In the genomic region with DNA sequence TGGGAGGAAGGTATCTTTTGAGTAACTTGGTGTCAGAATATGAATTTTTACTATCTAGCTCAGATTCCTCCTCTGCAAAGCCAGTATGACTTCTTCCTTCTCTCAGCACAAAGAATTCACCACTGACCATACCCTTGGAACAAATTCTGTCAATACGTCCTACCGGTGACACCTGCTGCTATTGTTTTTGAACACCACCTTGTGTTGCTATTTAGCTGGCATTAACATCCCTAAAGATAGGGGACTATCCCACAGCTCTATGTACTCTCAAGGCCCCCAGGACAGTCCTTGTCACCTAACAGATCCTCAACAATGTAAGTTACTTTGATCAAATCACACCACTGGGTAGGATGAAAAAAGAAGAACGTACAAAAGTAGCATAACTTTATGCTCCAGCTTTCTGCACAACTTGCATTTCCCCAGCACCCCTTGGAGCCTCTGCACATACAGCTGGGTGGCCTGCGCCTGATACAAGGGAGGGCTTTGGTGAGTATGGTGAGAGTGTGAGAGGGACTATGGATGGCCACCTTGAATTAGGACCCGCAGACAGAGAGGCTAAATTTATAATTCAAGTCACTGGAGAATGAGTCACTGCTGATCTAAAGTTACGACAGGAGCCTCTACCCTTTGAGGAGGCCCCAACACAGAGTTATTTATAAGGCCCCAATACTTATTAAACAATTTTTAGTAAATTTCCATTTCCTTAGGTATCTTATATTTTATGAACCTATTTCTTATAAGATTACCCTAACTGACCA, we compare ENCODE assay signal across 20 cellular contexts. TPM values are rescaled to one million over a fixed set of nuclear protein-coding genes. Genes with fewer than 3 reads are reported as not detected.
DNase-seq lines count a peak whose midpoint lies in the region; ATAC-seq, FAIRE-seq and TF ChIP-seq lines count a peak whose summit lies in the region.
"Had no signal": no experiment of that assay in that cellular context is flagged by ENCODE, and none has a peak within 500 bp of the region (broad histone marks: within the 10 kb centered on the region; RNA-seq: fewer than 3 reads in every experiment).

No MANE protein-coding gene starts in this region.

- TF ChIP-seq RAD21 in IMR-90 (IDR thresholded peaks at IDR 0.05; ENCODE audit: low read length) (no peak), H1 (IDR thresholded peaks at IDR 0.05 in 1 of 2, conservative IDR thresholded peaks at IDR 0.05 in 1 of 2; ENCODE audit: low read depth in 2 of 2, low read length in 2 of 2) (no peak)

- H3K9ac ChIP-seq in IMR-90 (ENCODE audit: low read depth, low read length): no peak overlapping the region
- no peak overlapping the region for H3K9ac ChIP-seq in H1 (replicated peaks in 1 of 4; ENCODE audit: extremely low read depth in 1 of 4, low read depth in 3 of 4, low read length in 3 of 4)
- H3K9ac ChIP-seq in neural progenitor cell: no peak overlapping the region

- dilution Hi-C loops in IMR-90 (cut with HindIII; ENCODE audit: low sequenced_read_pairs, unreplicated experiment): no loop called here

- H2AK5ac ChIP-seq in IMR-90 (ENCODE audit: low read depth, low read length) (no peak overlapping the region), H1 (ENCODE audit: low read depth, low read length) (no peak overlapping the region)

- no peak overlapping the region for H2AFZ ChIP-seq in GM23338
- no peak overlapping the region for H2AFZ ChIP-seq in IMR-90 (replicated peaks; ENCODE audit: low read length, poor library complexity)
- H2AFZ ChIP-seq in H1 (ENCODE audit: low read length): no peak overlapping the region
- no peak overlapping the region for H2AFZ ChIP-seq in neural progenitor cell (replicated peaks)

- peak; percentile 7 for FAIRE-seq in H1 (lab: Jason Lieb, UNC)
- FAIRE-seq: D721Med, GM12891, GM18507, H54 had no signal

- H3K18ac ChIP-seq in IMR-90 (ENCODE audit: low read depth, low read length): no peak overlapping the region
- H3K18ac ChIP-seq in H1 (ENCODE audit: extremely low read depth, low read length): no peak overlapping the region

- no peak; the same call in 2 of the 3 replicates for ATAC-seq in GM23338
- ATAC-seq in IMR-90 (ENCODE audit: low read depth): no peak

- POLR2A ChIA-PET in IMR-90 (lab: Charles Lee; ENCODE audit: unreplicated experiment) (no interaction called here), H1 (lab: Charles Lee; ENCODE audit: partially characterized antibody) (interaction anchor here (0.6 kb wide), 1 partner anchor 65 kb away, joined by 4 read pairs; no protein-coding TSS in a partner anchor)

- H3K27me3 Mint-ChIP-seq in GM23338 (ENCODE audit: insufficient read depth, low read depth, poor library complexity) (peaks cover 27% of the 10 kb centered on the region), neural progenitor cell (ENCODE audit: insufficient read depth, low read depth) (no peaks in the 10 kb centered on the region)

- H3K9me3 ChIP-seq in IMR-90 (ENCODE audit: control insufficient read depth, insufficient read depth, low read length): no peaks in the 10 kb centered on the region
- H3K9me3 ChIP-seq in H1 (ENCODE audit: insufficient read depth in 2 of 2, low read depth in 1 of 2, low read length in 1 of 2): no peaks in the 10 kb centered on the region
- no peaks in the 10 kb centered on the region for H3K9me3 ChIP-seq in neural progenitor cell (ENCODE audit: low read depth)

- no peak overlapping the region for H3K23ac ChIP-seq in IMR-90 (ENCODE audit: low read depth, low read length)
- no peak overlapping the region for H3K23ac ChIP-seq in H1 (ENCODE audit: insufficient read length)

- H3K27me3 ChIP-seq in GM23338 (ENCODE audit: insufficient read depth) (peaks cover 21% of the 10 kb centered on the region), IMR-90 (ENCODE audit: control insufficient read depth, insufficient read depth, low read length) (peaks cover 6% of the 10 kb centered on the region), H1 (replicated peaks in 1 of 4; ENCODE audit: control insufficient read depth in 3 of 4, extremely low read depth in 1 of 4, insufficient read depth in 3 of 4, low read length in 3 of 4) (peaks cover 2 to 17% (median 9%) of the 10 kb centered on the region in 4 experiments), neural progenitor cell (peaks cover 6% of the 10 kb centered on the region)

- TF ChIP-seq EP300 in H1 (IDR thresholded peaks at IDR 0.05; ENCODE audit: borderline replicate concordance in 1 of 2, low read depth in 2 of 2, low read length in 2 of 2): no peak

- no peaks in the 10 kb centered on the region for H3F3A ChIP-seq in GM23338 (replicated peaks; ENCODE audit: low read depth)
- H3F3A ChIP-seq in neural progenitor cell (ENCODE audit: low read depth): no peaks in the 10 kb centered on the region

- H2BK5ac ChIP-seq in IMR-90 (ENCODE audit: low read depth, low read length, poor library complexity, severe bottlenecking) (no peak overlapping the region), H1 (ENCODE audit: low read depth, low read length) (no peak overlapping the region)

- DNase-seq in GM23338 (ENCODE audit: low spot score): peak; percentile 26
- DNase-seq in IMR-90: peak; percentile 26
- no peak for DNase-seq in H1 (ENCODE audit: low read depth in 1 of 2, low spot score in 2 of 2)
- peak; percentile 14 for DNase-seq in retinal pigment epithelial cell (ENCODE audit: low read depth)
- DNase-seq in NCI-H1092 treated with DMSO at 0.1 percent for 48 hours (lab: John Stamatoyannopoulos, UW): no peak
- no peak for DNase-seq in neural progenitor cell (ENCODE audit: low spot score)
- DNase-seq in stimulated activated naive CD4-positive, alpha-beta T cell treated with Interleukin-2 at 50 U/mL for 16 hours (lab: John Stamatoyannopoulos, UW): no peak
- DNase-seq: ACHN; C1 segment of cervical spinal cord; NCI-H1092; NCI-H1694; NCI-H2081 treated with DMSO at 0.1 percent for 48 hours; NCI-H510A; NCI-H748 treated with DMSO at 0.1 percent for 48 hours; NK-92 treated with Interleukin-12 subunit alpha and Interleukin-12 subunit beta, amount 100 ng/mL, for 24 hours; SHP77 treated with DMSO at 0.1 percent for 48 hours had no signal

- H3K9me2 ChIP-seq in GM23338 (ENCODE audit: insufficient read depth): no peaks in the 10 kb centered on the region; the same call in 1 of the 2 replicates

- H2BK20ac ChIP-seq in IMR-90 (ENCODE audit: low read depth, low read length) (no peak overlapping the region), H1 (ENCODE audit: low read length) (no peak overlapping the region)

- H4K5ac ChIP-seq in IMR-90 (ENCODE audit: low read depth, low read length) (no peak overlapping the region), H1 (ENCODE audit: insufficient read length, low read depth, low read length) (no peak overlapping the region)

- no peak overlapping the region for H2BK15ac ChIP-seq in IMR-90 (ENCODE audit: low read depth, low read length)
- no peak overlapping the region for H2BK15ac ChIP-seq in H1 (ENCODE audit: low read length)

- BruUV-seq in IMR-90 (replicated peaks; lab: Mats Ljungman, UMichigan): no TSS peak

- no peaks in the 10 kb centered on the region for H3K79me1 ChIP-seq in IMR-90 (ENCODE audit: low read depth in 1 of 2, low read length in 2 of 2)
- no peaks in the 10 kb centered on the region for H3K79me1 ChIP-seq in H1 (ENCODE audit: low read depth, low read length)

- H3K4me2 ChIP-seq in GM23338: no peak overlapping the region
- H3K4me2 ChIP-seq in IMR-90 (ENCODE audit: low read depth, low read length): no peak overlapping the region
- no peak overlapping the region for H3K4me2 ChIP-seq in H1 (ENCODE audit: insufficient read depth in 1 of 2, low read depth in 2 of 2, low read length in 2 of 2)
- no peak overlapping the region for H3K4me2 ChIP-seq in neural progenitor cell

- H3K79me2 ChIP-seq in GM23338 (replicated peaks; ENCODE audit: insufficient read depth): no peaks in the 10 kb centered on the region
- H3K79me2 ChIP-seq in H1 (ENCODE audit: control insufficient read depth in 1 of 2, insufficient read depth in 2 of 2, low read length in 2 of 2): no peaks in the 10 kb centered on the region
- no peaks in the 10 kb centered on the region for H3K79me2 ChIP-seq in neural progenitor cell (ENCODE audit: low read depth)

- H3K4ac ChIP-seq in IMR-90 (ENCODE audit: low read depth, low read length) (no peak overlapping the region), H1 (replicated peaks; ENCODE audit: insufficient read length, low read depth, low read length) (no peak overlapping the region)

- H3K14ac ChIP-seq in IMR-90 (replicated peaks; ENCODE audit: low read depth, low read length) (no peak overlapping the region), H1 (ENCODE audit: insufficient read length) (no peak overlapping the region)

- H3K4me1 ChIP-seq in GM23338 (ENCODE audit: insufficient read depth): peaks cover 10% of the 10 kb centered on the region
- 0 out of 2 replicates have a peak, but pooled peaks cover 4% of the 10 kb centered on the region for H3K4me1 ChIP-seq in IMR-90 (ENCODE audit: control insufficient read depth, insufficient read depth, low read length)
- H3K4me1 ChIP-seq in H1 (replicated peaks in 1 of 4; ENCODE audit: control insufficient read depth in 3 of 4, insufficient read depth in 4 of 4, low read length in 3 of 4): peaks cover 2 to 12% (median 8%) of the 10 kb centered on the region in 4 experiments; a peak in 6 of 7 replicates
- peaks cover 4% of the 10 kb centered on the region for H3K4me1 ChIP-seq in neural progenitor cell

- CTCF ChIA-PET in IMR-90 (lab: Yijun Ruan, JAX): no interaction called here
- CTCF ChIA-PET in H1 (lab: Charles Lee; ENCODE audit: partially characterized antibody): interaction anchor here (0.6 to 3.2 kb wide), 8 partner anchors 11 to 105 kb away, joined by 3 to 10 read pairs (median 4); no protein-coding TSS in a partner anchor

- H3K4me3 ChIP-seq in GM23338 (no peak overlapping the region), IMR-90 (ENCODE audit: insufficient read depth, low read depth, low read length) (no peak overlapping the region), H1 (ENCODE audit: extremely low read depth in 1 of 4, insufficient read depth in 2 of 4, low read depth in 3 of 4, low read length in 4 of 4) (no peak overlapping the region), retinal pigment epithelial cell (ENCODE audit: low read length) (no peak overlapping the region), neural progenitor cell (no peak overlapping the region)

- intact Hi-C loops in IMR-90 (cut with micrococcal nuclease): no loop called here

- H3K36me3 Mint-ChIP-seq in GM23338 (ENCODE audit: low read depth): no peaks in the 10 kb centered on the region
- no peaks in the 10 kb centered on the region for H3K36me3 Mint-ChIP-seq in neural progenitor cell

- H3K9me3 Mint-ChIP-seq in GM23338 (no peaks in the 10 kb centered on the region; the same call in 2 of the 3 replicates), neural progenitor cell (no peaks in the 10 kb centered on the region)

- H2AK9ac ChIP-seq in IMR-90 (replicated peaks; ENCODE audit: low read depth, low read length, poor library complexity): no peak overlapping the region

- H3K9me1 ChIP-seq in IMR-90 (ENCODE audit: insufficient read depth, low read length): no peaks in the 10 kb centered on the region; the same call in 1 of the 2 replicates

- H3K4me3 Mint-ChIP-seq in GM23338 (no peak overlapping the region), neural progenitor cell (no peak overlapping the region)

- H2BK120ac ChIP-seq in IMR-90 (ENCODE audit: low read depth, low read length) (no peak overlapping the region), H1 (replicated peaks; ENCODE audit: low read depth, low read length) (no peak overlapping the region)

- H3K27ac Mint-ChIP-seq in GM23338: no peak overlapping the region
- no peak overlapping the region for H3K27ac Mint-ChIP-seq in neural progenitor cell

- no peak overlapping the region for H4K91ac ChIP-seq in IMR-90 (ENCODE audit: insufficient read depth, low read depth, low read length)
- no peak overlapping the region for H4K91ac ChIP-seq in H1 (replicated peaks; ENCODE audit: insufficient read length, low read length)

- peak in 1 of 2 experiments; percentile 14; a peak in 1 of 4 replicates for TF ChIP-seq CTCF in GM23338 (conservative IDR thresholded peaks at IDR 0.05; ENCODE audit: low read depth in 2 of 2)
- TF ChIP-seq CTCF in IMR-90 (conservative IDR thresholded peaks at IDR 0.05; ENCODE audit: low read depth, low read length): no peak
- TF ChIP-seq CTCF in H1 (IDR thresholded peaks at IDR 0.05; ENCODE audit: control extremely low read depth in 1 of 3, insufficient read depth in 1 of 3, low read depth in 1 of 3, low read length in 3 of 3): no peak
- no peak for TF ChIP-seq CTCF in retinal pigment epithelial cell (conservative IDR thresholded peaks at IDR 0.05; ENCODE audit: low read depth, low read length)
- no peak for TF ChIP-seq CTCF in neural progenitor cell (IDR thresholded peaks at IDR 0.05)

- H3K4me1 Mint-ChIP-seq in GM23338 (peaks cover 32% of the 10 kb centered on the region), neural progenitor cell (peaks cover 24% of the 10 kb centered on the region)

- no peak overlapping the region for H2BK12ac ChIP-seq in H1 (ENCODE audit: low read depth, low read length)

- in situ Hi-C loops in IMR-90 (cut with MboI; ENCODE audit: low sequenced_read_pairs): no loop called here

- no peaks in the 10 kb centered on the region; the same call in 1 of the 2 replicates for H3K23me2 ChIP-seq in H1 (ENCODE audit: low read depth, low read length)

- no peaks in the 10 kb centered on the region for H3K36me3 ChIP-seq in GM23338 (ENCODE audit: insufficient read depth)
- no peaks in the 10 kb centered on the region for H3K36me3 ChIP-seq in IMR-90 (ENCODE audit: control insufficient read depth, insufficient read depth, low read length)
- no peaks in the 10 kb centered on the region for H3K36me3 ChIP-seq in H1 (ENCODE audit: control insufficient read depth in 2 of 4, insufficient read depth in 4 of 4, low read length in 3 of 4)
- H3K36me3 ChIP-seq in neural progenitor cell: no peaks in the 10 kb centered on the region

- H3K56ac ChIP-seq in IMR-90 (ENCODE audit: extremely low read depth, insufficient read depth, low read length): no peak overlapping the region
- H3K56ac ChIP-seq in H1 (replicated peaks; ENCODE audit: insufficient read length, low read depth, low read length): no peak overlapping the region

- no peak for TF ChIP-seq POLR2A in IMR-90 (IDR thresholded peaks at IDR 0.05; ENCODE audit: low read depth, low read length)
- TF ChIP-seq POLR2A in H1 (IDR thresholded peaks at IDR 0.05; ENCODE audit: control extremely low read depth in 1 of 2, low read depth in 2 of 2, low read length in 2 of 2): no peak

- H3K27ac ChIP-seq in GM23338 (ENCODE audit: low read depth): no peak overlapping the region
- no peak overlapping the region for H3K27ac ChIP-seq in IMR-90 (ENCODE audit: insufficient read depth, low read length)
- no peak overlapping the region for H3K27ac ChIP-seq in H1 (ENCODE audit: low read depth, low read length)
- no peak overlapping the region for H3K27ac ChIP-seq in neural progenitor cell

- H4K20me1 ChIP-seq in GM23338 (replicated peaks; ENCODE audit: insufficient read depth) (no peaks in the 10 kb centered on the region), IMR-90 (ENCODE audit: insufficient read depth, low read length) (no peaks in the 10 kb centered on the region), H1 (replicated peaks in 1 of 2; ENCODE audit: control insufficient read depth in 1 of 2, insufficient read depth in 2 of 2, low read length in 2 of 2) (no peaks in the 10 kb centered on the region), neural progenitor cell (ENCODE audit: low read depth) (no peaks in the 10 kb centered on the region)

- no CpG with 5 or more reads among the region's 6 CpGs for WGBS in IMR-90 (ENCODE audit: extremely low coverage in 2 of 2, insufficient read length in 1 of 2), 2 experiments
- WGBS in H1 (ENCODE audit: extremely low coverage in 1 of 2, insufficient coverage in 1 of 2, insufficient read length in 1 of 2, insufficient replicate concordance in 2 of 2, low coverage in 1 of 2, low lambda C conversion rate in 2 of 2, missing lambda C conversion rate in 1 of 2), 2 experiments: 71% methylated on average over 6 of the region's 6 CpGs; no CpG with 5 or more reads in 1 of the 2 experiments

- H4K8ac ChIP-seq in IMR-90 (ENCODE audit: low read depth in 2 of 2, low read length in 2 of 2) (no peak overlapping the region), H1 (ENCODE audit: extremely low read depth, insufficient read depth, low read length) (no peak overlapping the region)

RNA-seq across cellular contexts. Expression of a gene that starts 2.3 kb away (rescaled TPM):
- 0.66 and 2.0 TPM in 2 replicates for total RNA-seq in GM23338 (2014; rRNA removed; shearing (Covaris generic))
- polyA plus RNA-seq in GM23338 (2016; fragmentation: Nextera tagmentation; extraction: Ambion mirVana) (0.71 and 0.78 TPM in 2 replicates), IMR-90 (2012; rRNA removed) (0.65 and 1.0 TPM in 2 replicates), H1 (2011; rRNA removed) (1.5 and 2.3 TPM in 2 replicates)
- total RNA-seq in IMR-90 (2012; rRNA removed) (under 0.01 and 0.18 TPM in 2 replicates), neural progenitor cell (ENCODE audit: low replicate concordance) (1.5 and 2.8 TPM in 2 replicates)
- 0.21 and 0.30 TPM in 2 replicates for polyA plus RNA-seq in IMR-90 (2012; cell fraction: cytosol; rRNA removed)
- 5.7 and 6.6 TPM in 2 replicates for polyA plus RNA-seq in IMR-90 (2012; cell fraction: nucleus; rRNA removed; ENCODE audit: low replicate concordance)
- total RNA-seq in H1 (2021; fragmentation: NEBNext Ultra II Directional; extraction: Animal tissue kit (Norgen Biotek cat#: 25700)): 0.99 and 1.9 TPM in 2 replicates
- polyA plus RNA-seq in H1 (2011; cell fraction: cytosol; rRNA removed): 2.4 TPM
- 17.2 TPM for polyA plus RNA-seq in H1 (2011; cell fraction: nucleus; rRNA removed)
- polyA plus RNA-seq in H1 (2012, experiment 1 of 2): 1.3 to 1.7 TPM (median 1.5 TPM) in 4 replicates
- 0.22 TPM for polyA plus RNA-seq in H1 (2012, experiment 2 of 2)
- polyA plus RNA-seq in H1 (2013, experiment 1 of 2): 1.1 TPM
- polyA plus RNA-seq in H1 (2013, experiment 2 of 2): 1.1 TPM
- polyA minus RNA-seq in H1 (2011; rRNA and poly(A)+ RNA removed): 0.95 and 2.6 TPM in 2 replicates
- polyA minus RNA-seq in H1 (2011; cell fraction: cytosol; rRNA and poly(A)+ RNA removed): 1.3 TPM
- polyA minus RNA-seq in H1 (2011; cell fraction: nucleus; rRNA and poly(A)+ RNA removed): 2.8 TPM

Comparison
In these comparisons a context has a peak if more than half of its experiments do, and no peak if none do; other contexts are left out.
1. DNase-seq: peak in GM23338 (single experiment), IMR-90 (single experiment) and retinal pigment epithelial cell (single experiment); none in H1 (0 of 2), NCI-H1092 treated with DMSO at 0.1 percent for 48 hours (single experiment), neural progenitor cell (single experiment) and stimulated activated naive CD4-positive, alpha-beta T cell treated with Interleukin-2 at 50 U/mL for 16 hours (single experiment).